8 cellular contexts compared by ENCODE assay signal in the genomic region with DNA sequence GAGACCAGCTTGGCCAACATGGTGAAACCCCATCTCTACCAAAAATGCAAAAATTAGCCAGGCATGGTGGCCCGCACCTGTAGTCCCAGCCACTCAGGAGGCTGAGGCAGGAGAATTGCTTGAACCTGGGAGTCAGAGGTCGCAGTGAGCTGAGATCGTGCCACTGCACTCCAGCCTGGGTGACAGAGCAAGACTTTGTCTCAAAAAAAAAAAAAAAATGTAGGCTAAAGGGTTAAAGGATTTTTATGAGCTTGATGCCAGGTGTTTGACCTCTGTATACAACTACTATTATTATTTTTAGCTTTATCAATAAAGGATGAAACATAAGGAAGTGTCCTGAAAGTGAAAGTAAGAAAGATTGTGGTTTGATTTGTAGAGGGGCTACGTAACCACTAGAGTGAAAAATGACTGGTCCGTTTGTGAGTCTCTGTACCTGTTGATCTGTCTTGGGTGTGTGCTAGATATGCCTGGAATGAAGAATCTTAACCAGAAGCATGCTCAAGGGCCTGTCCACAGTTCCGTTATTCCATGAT.
DNase-seq lines count a peak whose midpoint lies in the region; ATAC-seq and TF ChIP-seq lines count a peak whose summit lies in the region.
"Not testable (repeated sequence)": the region's sequence is repeated elsewhere in the genome, so short reads cannot be mapped to it uniquely, and the experiment has no call there.

No MANE protein-coding gene starts in this region.

- not testable (repeated sequence) for H2BK20ac ChIP-seq in H9 (ENCODE audit: low read depth, low read length, poor library complexity, severe bottlenecking)

- H4K5ac ChIP-seq in H9 (ENCODE audit: insufficient read length, low read depth, low read length): not testable (repeated sequence)

- intact Hi-C loops in Panc1 (cut with micrococcal nuclease; ENCODE audit: unreplicated experiment); esophagus muscularis mucosa (cut with DNase I); mucosa of descending colon (cut with DNase I, micrococcal nuclease): not testable (repeated sequence)

- not testable (repeated sequence) for H3K9ac ChIP-seq in H9 (ENCODE audit: extremely low read depth, insufficient read length, low read length)

- H3K23ac ChIP-seq in H9 (ENCODE audit: insufficient read length, low read depth, low read length): not testable (repeated sequence)

- not testable (repeated sequence) for H3K4me3 Mint-ChIP-seq in H9
- peak overlapping the region; percentile 70 for H3K4me3 Mint-ChIP-seq in activated T-cell treated with anti-CD3 and anti-CD28 coated beads, Interleukin-2, amount 50 U/mL, for 24 hours

- H3K4me1 Mint-ChIP-seq in H9: not testable (repeated sequence)
- H3K4me1 Mint-ChIP-seq in activated T-cell treated with anti-CD3 and anti-CD28 coated beads, Interleukin-2, amount 50 U/mL, for 24 hours (ENCODE audit: low read depth): peaks cover 46% of the 10 kb centered on the region

- H3K36me3 Mint-ChIP-seq in H9 (ENCODE audit: insufficient read depth in 1 of 3, low read depth in 3 of 3); activated T-cell treated with anti-CD3 and anti-CD28 coated beads, Interleukin-2, amount 50 U/mL, for 24 hours (ENCODE audit: low read depth): not testable (repeated sequence)

- H3K36me3 ChIP-seq in Panc1 (ENCODE audit: control insufficient read depth, insufficient read depth, low read length); esophagus muscularis mucosa; mucosa of descending colon (ENCODE audit: low read depth); suprapubic skin: not testable (repeated sequence)

- H2BK5ac ChIP-seq in H9 (ENCODE audit: insufficient read length, low read length): not testable (repeated sequence)

- H4K8ac ChIP-seq in H9 (replicated peaks; ENCODE audit: insufficient read length, low read depth, low read length): not testable (repeated sequence)

- not testable (repeated sequence) for H3K14ac ChIP-seq in H9 (ENCODE audit: insufficient read depth, low read length)

- not testable (repeated sequence) for H2BK120ac ChIP-seq in H9 (ENCODE audit: low read depth, low read length, poor library complexity, severe bottlenecking)

- not testable (repeated sequence) for H3K27me3 ChIP-seq in H9 (ENCODE audit: insufficient read depth, low read length); Panc1 (ENCODE audit: control insufficient read depth, insufficient read depth, low read length); esophagus muscularis mucosa; suprapubic skin

- ATAC-seq in HG03521 (IDR thresholded peaks at IDR 0.05; ENCODE audit: unreplicated experiment) (peak; percentile 64), Panc1 (peak; percentile 74), mucosa of descending colon (peak; percentile 68)

- peak overlapping the region; percentile 1 to 65 (median 34); a peak in 4 of 7 replicates for H3K27ac Mint-ChIP-seq in H9
- H3K27ac Mint-ChIP-seq in activated T-cell treated with anti-CD3 and anti-CD28 coated beads, Interleukin-2, amount 50 U/mL, for 24 hours: peak overlapping the region; percentile 67

- H2BK12ac ChIP-seq in H9 (ENCODE audit: insufficient read length, low read depth, low read length): not testable (repeated sequence)

- H2BK15ac ChIP-seq in H9 (ENCODE audit: low read depth, low read length): not testable (repeated sequence)

- not testable (repeated sequence) for H3K4ac ChIP-seq in H9 (ENCODE audit: low read depth, low read length)

- H3K27ac ChIP-seq in H9 (ENCODE audit: insufficient read length, low read depth, low read length): not testable (repeated sequence)
- peak overlapping the region; percentile 55 for H3K27ac ChIP-seq in Panc1 (ENCODE audit: low read length)
- peak overlapping the region in 1 of 4 donors; percentile 27 for H3K27ac ChIP-seq in esophagus muscularis mucosa (replicated peaks in 1 of 4)
- peak overlapping the region; percentile 6 for H3K27ac ChIP-seq in suprapubic skin

- not testable (repeated sequence) for H3T11ph ChIP-seq in H9 (ENCODE audit: low read length)

- BruUV-seq in Panc1 (replicated peaks; lab: Mats Ljungman, UMichigan): not testable (repeated sequence)

- not testable (repeated sequence) for TF ChIP-seq POLR2A in esophagus muscularis mucosa (IDR thresholded peaks at IDR 0.05; ENCODE audit: low read depth); suprapubic skin (IDR thresholded peaks at IDR 0.05)

- H3K4me1 ChIP-seq in H9 (ENCODE audit: insufficient read depth, low read length); mucosa of descending colon (ENCODE audit: low read depth); suprapubic skin: not testable (repeated sequence)
- H3K4me1 ChIP-seq in Panc1 (ENCODE audit: control insufficient read depth, insufficient read depth, low read length) (peaks cover 11% of the 10 kb centered on the region; the same call in 1 of the 2 replicates), esophagus muscularis mucosa (peaks cover 11 to 50% (median 40%) of the 10 kb centered on the region in 4 donors)

- H3K4me2 ChIP-seq in H9 (ENCODE audit: insufficient read depth, insufficient read length, low read length): not testable (repeated sequence)

- not testable (repeated sequence) for H4K20me1 ChIP-seq in H9 (ENCODE audit: control insufficient read depth, insufficient read depth, insufficient read length)

- peak; percentile 69 for DNase-seq in GM12865 (ENCODE audit: low read depth)
- not testable (repeated sequence) for DNase-seq in H9; Panc1 (ENCODE audit: low read depth, low spot score); esophagus muscularis mucosa (ENCODE audit: extremely low spot score); mucosa of descending colon; suprapubic skin (ENCODE audit: low spot score in 2 of 2)
- peak; percentile 37 for DNase-seq in activated T-cell treated with anti-CD3 and anti-CD28 coated beads, Interleukin-2, amount 50 U/mL, for 24 hours

- POLR2A ChIA-PET in Panc1 (lab: Charles Lee): not testable (repeated sequence)

- not testable (repeated sequence) for H4K91ac ChIP-seq in H9 (ENCODE audit: insufficient read length, low read depth, low read length)

- not testable (repeated sequence) for H3K27me3 Mint-ChIP-seq in H9 (ENCODE audit: low read depth); activated T-cell treated with anti-CD3 and anti-CD28 coated beads, Interleukin-2, amount 50 U/mL, for 24 hours

- H3K4me3 ChIP-seq in GM12865 (ENCODE audit: low read depth, low read length); mucosa of descending colon: not testable (repeated sequence)
- H3K4me3 ChIP-seq in Panc1 (ENCODE audit: low read depth in 2 of 2, low read length in 2 of 2) (peak overlapping the region; percentile 34 to 49), esophagus muscularis mucosa (peak overlapping the region; percentile 12 to 36 (median 22)), suprapubic skin (peak overlapping the region; percentile 30)

- not testable (repeated sequence) for H2AFZ ChIP-seq in H9 (ENCODE audit: low read length)

- WGBS in H9 (ENCODE audit: extremely low coverage, insufficient read length, low lambda C conversion rate): no CpG with 5 or more reads among the region's 6 CpGs
- 84% methylated on average over 6 of the region's 6 CpGs for WGBS in esophagus muscularis mucosa
- WGBS in suprapubic skin: 82% methylated on average over 6 of the region's 6 CpGs

- not testable (repeated sequence) for H2AK5ac ChIP-seq in H9 (ENCODE audit: insufficient read length, low read length)

- in situ Hi-C loops in Panc1 (cut with HindIII; ENCODE audit: low pct_unique_long_range_greater_than_20kb, low sequenced_read_pairs): not testable (repeated sequence)

- not testable (repeated sequence) for H3K18ac ChIP-seq in H9 (ENCODE audit: insufficient read length, low read depth, low read length)

- not testable (repeated sequence) for H3K9me3 Mint-ChIP-seq in H9; activated T-cell treated with anti-CD3 and anti-CD28 coated beads, Interleukin-2, amount 50 U/mL, for 24 hours

- CTCF ChIA-PET in Panc1 (lab: Charles Lee): not testable (repeated sequence)

- not testable (repeated sequence) for H3K56ac ChIP-seq in H9 (ENCODE audit: insufficient read length, low read depth, low read length)

- not testable (repeated sequence) for TF ChIP-seq CTCF in GM12865 (IDR thresholded peaks at IDR 0.05; ENCODE audit: insufficient read depth, low read depth, low read length, missing control alignments); H9 (conservative IDR thresholded peaks at IDR 0.05); Panc1 (IDR thresholded peaks at IDR 0.05); esophagus muscularis mucosa (IDR thresholded peaks at IDR 0.05); mucosa of descending colon (IDR thresholded peaks at IDR 0.05); suprapubic skin (IDR thresholded peaks at IDR 0.05)

- H3K79me2 ChIP-seq in H9 (ENCODE audit: insufficient read depth, low read length): not testable (repeated sequence)

- TF ChIP-seq EP300 in esophagus muscularis mucosa (IDR thresholded peaks at IDR 0.05); suprapubic skin (IDR thresholded peaks at IDR 0.05): not testable (repeated sequence)

- not testable (repeated sequence) for H3K79me1 ChIP-seq in H9 (ENCODE audit: insufficient read depth, low read depth, low read length, poor library complexity, severe bottlenecking)

- H3K23me2 ChIP-seq in H9 (ENCODE audit: insufficient read length, low read depth, low read length, poor library complexity, severe bottlenecking): not testable (repeated sequence)

- H3K9me3 ChIP-seq in H9 (ENCODE audit: control insufficient read depth, low read depth, low read length); Panc1 (ENCODE audit: control insufficient read depth, insufficient read depth, low read depth, low read length); esophagus muscularis mucosa; mucosa of descending colon; suprapubic skin: not testable (repeated sequence)
